8 cellular contexts compared by ENCODE assay signal in genomic region chr17:81512560-81512983, GRCh38. TPM values are rescaled to one million over a fixed set of nuclear protein-coding genes. Genes with fewer than 3 reads are reported as not detected.
DNase-seq lines count a peak whose midpoint lies in the region; ATAC-seq, FAIRE-seq and TF ChIP-seq lines count a peak whose summit lies in the region.

ACTG1 (minus strand) TSS chr17:81512799; CDS start chr17:81512354, 445 bp downstream.

- peaks cover 93% of the 10 kb centered on the region for H3K79me2 ChIP-seq in Loucy (ENCODE audit: insufficient read depth, low read length)

- peaks cover 70% of the 10 kb centered on the region for H4K20me1 ChIP-seq in Loucy (ENCODE audit: insufficient read depth, low read length, poor library complexity, severe bottlenecking)

- no peak within 1 kb of the TSS for H2AFZ ChIP-seq in Loucy (ENCODE audit: low read length)

- DNase-seq in D721Med (ENCODE audit: insufficient read length, low spot score): peak; percentile 94
- DNase-seq in SIG-M5 (lab: John Stamatoyannopoulos, UW): peak; percentile 64
- peak; percentile 97 for DNase-seq in activated effector memory CD4-positive, alpha-beta T cell treated with anti-CD3 and anti-CD28 coated beads, Interleukin-2, amount 50 U/mL, for 16 hours
- peak; percentile 91 for DNase-seq in fibroblast of the aortic adventitia (ENCODE audit: low read depth)
- DNase-seq in nephron progenitor cell: peak; percentile 88
- DNase-seq in stimulated activated naive CD8-positive, alpha-beta T cell treated with anti-CD3 and anti-CD28 coated beads, Interleukin-15, Interleukin-2, amounts not matched to agents 100 U/mL and 50 U/mL, for 24 hours: peak; percentile 93

- H3F3A ChIP-seq in Loucy (ENCODE audit: low read depth): peaks cover 16% of the 10 kb centered on the region

- peak within 1 kb of the TSS; percentile 84 for H3K4me2 ChIP-seq in Loucy (ENCODE audit: low read depth, low read length, poor library complexity, severe bottlenecking)

- peaks cover 44% of the 10 kb centered on the region for H3K4me1 ChIP-seq in Loucy (ENCODE audit: insufficient read depth, low read length, poor library complexity, severe bottlenecking)

- peak within 1 kb of the TSS; percentile 100 for H3K9ac ChIP-seq in Loucy (ENCODE audit: low read depth, low read length, poor library complexity, severe bottlenecking)

- H3K4me1 Mint-ChIP-seq in nephron progenitor cell: peaks cover 54% of the 10 kb centered on the region

- H3K27me3 ChIP-seq in Loucy (ENCODE audit: insufficient read depth, low read length, poor library complexity, severe bottlenecking): peaks cover 30% of the 10 kb centered on the region

- peak within 1 kb of the TSS; percentile 100 for H3K4me3 Mint-ChIP-seq in nephron progenitor cell

- TF ChIP-seq CTCF in D721Med (IDR thresholded peaks at IDR 0.05; ENCODE audit: insufficient read depth, missing control alignments): no peak
- TF ChIP-seq CTCF in Loucy (conservative IDR thresholded peaks at IDR 0.05; ENCODE audit: low read length): no peak
- no peak for TF ChIP-seq CTCF in fibroblast of the aortic adventitia (IDR thresholded peaks at IDR 0.05; ENCODE audit: insufficient read depth, low read length)
- no peak for TF ChIP-seq CTCF in nephron progenitor cell (IDR thresholded peaks at IDR 0.05)

- peaks cover 39% of the 10 kb centered on the region for H3K36me3 ChIP-seq in Loucy (ENCODE audit: insufficient read depth, low read length)

- H3K27me3 Mint-ChIP-seq in nephron progenitor cell (ENCODE audit: low read depth, poor library complexity): peaks cover 10% of the 10 kb centered on the region

- ATAC-seq in GM21737 (IDR thresholded peaks at IDR 0.05; ENCODE audit: unreplicated experiment): peak; percentile 44
- peak; percentile 53 for ATAC-seq in stimulated activated naive CD8-positive, alpha-beta T cell treated with anti-CD3 and anti-CD28 coated beads, Interleukin-15, Interleukin-2, amounts not matched to agents 100 U/mL and 50 U/mL, for 24 hours

- FAIRE-seq in D721Med (lab: Jason Lieb, UNC): no peak

- peak within 1 kb of the TSS; percentile 98 for H3K27ac Mint-ChIP-seq in nephron progenitor cell

- no peaks in the 10 kb centered on the region for H3K9me2 ChIP-seq in Loucy (replicated peaks; ENCODE audit: low read depth, low read length)

- peaks cover 44% of the 10 kb centered on the region for H3K36me3 Mint-ChIP-seq in nephron progenitor cell (ENCODE audit: low read depth)

- peaks cover 18% of the 10 kb centered on the region for H3K9me3 Mint-ChIP-seq in nephron progenitor cell

- H3K4me3 ChIP-seq in Loucy (ENCODE audit: low read length, poor library complexity, severe bottlenecking) (peak within 1 kb of the TSS; percentile 97), fibroblast of the aortic adventitia (ENCODE audit: low read depth, low read length) (peak within 1 kb of the TSS; percentile 93)

- H3K9me3 ChIP-seq in Loucy (ENCODE audit: insufficient read depth, low read depth, low read length): no peaks in the 10 kb centered on the region

RNA-seq across cellular contexts. Expression of gene ACTG1, which starts in this region (rescaled TPM):
- total RNA-seq in fibroblast of the aortic adventitia (ENCODE audit: low replicate concordance): 3,211 and 6,650 TPM in 2 replicates

Comparison
In these comparisons a context has a peak if more than half of its experiments do, and no peak if none do; other contexts are left out.
1. Peak in every context shown above with its lines: DNase-seq, ATAC-seq and H3K4me3 ChIP-seq.